Comparison of ENCODE assay signal across 6 cellular contexts in the genomic region with DNA sequence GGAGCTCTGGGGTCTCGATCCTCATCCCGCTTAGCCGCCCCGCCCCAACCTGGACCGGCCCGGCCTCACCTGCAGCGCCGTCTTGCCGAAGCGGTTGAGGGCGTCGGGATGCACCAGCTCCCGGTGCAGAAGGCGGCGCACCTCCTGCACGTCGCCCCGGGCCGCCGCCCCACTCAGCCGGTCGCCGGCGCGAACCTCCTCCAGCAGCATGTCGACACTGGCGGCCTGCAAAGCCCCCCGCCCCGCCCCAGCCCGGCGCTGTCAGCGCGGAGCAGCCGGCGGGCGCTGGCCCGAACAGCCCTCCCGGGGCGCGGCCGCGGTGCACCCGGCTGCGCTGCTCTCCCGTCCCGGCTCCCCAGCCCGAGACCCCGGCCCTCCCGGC. TPM values are rescaled to one million over a fixed set of nuclear protein-coding genes. Genes with fewer than 3 reads are reported as not detected.
A peak's percentile ranks its signal among the peaks of the same experiment; 100 is the strongest.
DNase-seq lines count a peak whose midpoint lies in the region; FAIRE-seq and TF ChIP-seq lines count a peak whose summit lies in the region.

No MANE protein-coding gene starts in this region.

- peaks cover 22% of the 10 kb centered on the region for H3K79me2 ChIP-seq in PC-9 (ENCODE audit: low read depth)

- POLR2A ChIA-PET in PC-9 (lab: Charles Lee; ENCODE audit: unreplicated experiment) = interaction anchor here (0.9 kb wide), 1 partner anchor 44 kb away, joined by 4 read pairs; no protein-coding TSS in a partner anchor

- peak overlapping the region; percentile 59; the same call in 1 of the 2 replicates for H2AFZ ChIP-seq in PC-9

- H3K9me2 ChIP-seq in PC-9 (ENCODE audit: insufficient read depth) = no peaks in the 10 kb centered on the region

- FAIRE-seq in small intestine (lab: Jason Lieb, UNC) = no peak

- peaks cover 49% of the 10 kb centered on the region for H3F3A ChIP-seq in PC-9 (ENCODE audit: insufficient read depth, low read depth)

- no peaks in the 10 kb centered on the region for H3K27me3 ChIP-seq in PC-9 (ENCODE audit: insufficient read depth, low read depth)
- H3K27me3 ChIP-seq in small intestine (ENCODE audit: control insufficient read depth in 2 of 2, insufficient read depth in 2 of 2, low read length in 2 of 2) = no peaks in the 10 kb centered on the region

- H3K4me2 ChIP-seq in PC-9 = peak overlapping the region; percentile 78

- intact Hi-C loops in PC-9 (cut with micrococcal nuclease; ENCODE audit: unreplicated experiment) = loop anchor here (2.0 to 10.0 kb wide), 3 partner anchors 146 to 304 kb away; partner anchors contain the start of genes CDC37 and PDE4A

- H4K20me1 ChIP-seq in PC-9 (ENCODE audit: insufficient read depth) = peaks cover 9% of the 10 kb centered on the region

- H3K4me3 ChIP-seq in PC-9 (peak overlapping the region; percentile 90), small intestine (ENCODE audit: low read depth in 1 of 2, low read length in 2 of 2) (peak overlapping the region; percentile 60 to 69)

- H3K9me3 ChIP-seq in PC-9 (ENCODE audit: insufficient read depth, low read depth) (no peaks in the 10 kb centered on the region), small intestine (ENCODE audit: control insufficient read depth, low read depth) (no peaks in the 10 kb centered on the region)

- DNase-seq in NCI-H2196 (lab: John Stamatoyannopoulos, UW; ENCODE audit: unreplicated experiment) = peak; percentile 65
- DNase-seq in NCI-H2196 treated with DMSO at 0.1 percent for 48 hours (lab: John Stamatoyannopoulos, UW; ENCODE audit: unreplicated experiment) = no peak
- DNase-seq in PC-9 = no peak
- DNase-seq in epithelial cell of prostate (ENCODE audit: low read depth, low spot score) = no peak
- DNase-seq in small intestine = peak; percentile 54
- DNase-seq in UCSD-AML1 (lab: John Stamatoyannopoulos, UW; ENCODE audit: unreplicated experiment) = no peak

- H3K36me3 ChIP-seq in PC-9 (ENCODE audit: low read depth) (no peaks in the 10 kb centered on the region), small intestine (ENCODE audit: control insufficient read depth in 2 of 2, insufficient read depth in 2 of 2, low read length in 2 of 2) (no peaks in the 10 kb centered on the region)

- H3K27ac ChIP-seq in PC-9 = no peak overlapping the region
- H3K27ac ChIP-seq in epithelial cell of prostate = peak overlapping the region; percentile 40
- peak overlapping the region; percentile 80 to 87 for H3K27ac ChIP-seq in small intestine (ENCODE audit: low read depth in 1 of 2, low read length in 1 of 2)

- TF ChIP-seq CTCF in PC-9 (conservative IDR thresholded peaks at IDR 0.05) = no peak

- BruUV-seq in PC-9 (replicated peaks; lab: Mats Ljungman, UMichigan) = no TSS peak

- CTCF ChIA-PET in PC-9 (lab: Charles Lee) = interaction anchor here (1.0 kb wide), 1 partner anchor 131 kb away, joined by 4 read pairs; no protein-coding TSS in a partner anchor

- H3K4me1 ChIP-seq in PC-9 (replicated peaks; ENCODE audit: insufficient read depth) (peaks cover 30% of the 10 kb centered on the region), small intestine (ENCODE audit: control insufficient read depth in 2 of 2, insufficient read depth in 1 of 2, low read depth in 1 of 2, low read length in 1 of 2) (peaks cover 2 to 5% of the 10 kb centered on the region in 2 donors)

- WGBS in small intestine, 3 donors = 0 to 1% (median 0%) methylated on average over 14 to 49 of the region's 49 CpGs

RNA-seq across cellular contexts. Expression of gene CDKN2D, which starts 0.3 kb away (rescaled TPM):
- 8.3 and 10.1 TPM in 2 replicates for total RNA-seq in PC-9 (2021)
- 10 to 100 TPM; 13.0 to 19.0 (median 15.4) TPM for polyA plus RNA-seq in small intestine

RNA-seq across cellular contexts. Expression of gene KRI1, which starts 2.6 kb away (rescaled TPM):
- total RNA-seq in PC-9 (2021) = 24.5 and 27.0 TPM in 2 replicates
- polyA plus RNA-seq in small intestine = 10 to 100 TPM; 14.8 to 18.2 (median 18.1) TPM

RNA-seq across cellular contexts. Expression of gene AP1M2, which starts 18.7 kb away (rescaled TPM):
- total RNA-seq in PC-9 (2021) = 94.5 and 126 TPM in 2 replicates
- 100 to 1,000 TPM in 2 of 3 donors, 10 to 100 TPM in 1; 97.3 to 238 (median 102) TPM for polyA plus RNA-seq in small intestine

RNA-seq across cellular contexts. Expression of gene ATG4D, which starts 24.7 kb away (rescaled TPM):
- total RNA-seq in PC-9 (2021) = 33.1 and 40.2 TPM in 2 replicates
- 100 to 1,000 TPM in 2 of 3 donors, 10 to 100 TPM in 1; 49.0 to 181 (median 161) TPM for polyA plus RNA-seq in small intestine

RNA-seq across cellular contexts. Expression of gene S1PR5, which starts 51.2 kb away (rescaled TPM):
- total RNA-seq in PC-9 (2021) = 7.9 and 9.5 TPM in 2 replicates
- under 1 TPM in 1 of 3 donors, not detected in 2; 0.09 TPM for polyA plus RNA-seq in small intestine

Comparison
In these comparisons a context has a peak if more than half of its experiments do, and no peak if none do; other contexts are left out.
1. DNase-seq: peak in NCI-H2196 (single experiment) and small intestine (single experiment); none in NCI-H2196 treated with DMSO at 0.1 percent for 48 hours (single experiment), PC-9 (0 of 2), epithelial cell of prostate (single experiment) and UCSD-AML1 (single experiment).